Comparison of ENCODE assay signal across 13 cellular contexts in genomic region chr14:76780875-76781647, GRCh38. TPM values are rescaled to one million over a fixed set of nuclear protein-coding genes. Genes with fewer than 3 reads are reported as not detected.
DNase-seq lines count a peak whose midpoint lies in the region; ATAC-seq and TF ChIP-seq lines count a peak whose summit lies in the region.
"Had no signal": no experiment of that assay in that cellular context is flagged by ENCODE, and none has a peak within 500 bp of the region (broad histone marks: within the 10 kb centered on the region; RNA-seq: fewer than 3 reads in every experiment).

No MANE protein-coding gene starts in this region.

- peak overlapping the region in 1 of 3 donors; percentile 16 for H3K9ac ChIP-seq in skeletal muscle tissue (ENCODE audit: low read depth in 1 of 3, low read length in 3 of 3)

- peak overlapping the region; percentile 65 to 77 for H3K27ac ChIP-seq in right atrium auricular region
- H3K27ac ChIP-seq in skeletal muscle tissue (ENCODE audit: low read depth, low read length): peak overlapping the region; percentile 18
- H3K27ac ChIP-seq: colonic mucosa had no signal

- no peaks in the 10 kb centered on the region for H3K27me3 Mint-ChIP-seq in activated CD4-positive, alpha-beta T cell treated with anti-CD3 and anti-CD28 coated beads, Interleukin-2, amount 10 ng/mL, durations not matched to agents 24 days and 14 days
- no peaks in the 10 kb centered on the region for H3K27me3 Mint-ChIP-seq in activated naive CD8-positive, alpha-beta T cell treated with anti-CD3 and anti-CD28 coated beads, Interleukin-2, amount 10 ng/mL, durations not matched to agents 7 days and 5 days

- no peaks in the 10 kb centered on the region for H3K9me3 Mint-ChIP-seq in activated CD4-positive, alpha-beta T cell treated with anti-CD3 and anti-CD28 coated beads, Interleukin-2, amount 10 ng/mL, durations not matched to agents 24 days and 14 days
- no peaks in the 10 kb centered on the region for H3K9me3 Mint-ChIP-seq in activated naive CD8-positive, alpha-beta T cell treated with anti-CD3 and anti-CD28 coated beads, Interleukin-2, amount 10 ng/mL, durations not matched to agents 7 days and 5 days

- intact Hi-C loops in activated CD4-positive, alpha-beta T cell treated with anti-CD3 and anti-CD28 coated beads, Interleukin-2, amount 10 ng/mL, durations not matched to agents 24 days and 14 days (cut with micrococcal nuclease): no loop called here

- no peak overlapping the region for H3K4me3 Mint-ChIP-seq in activated CD4-positive, alpha-beta T cell treated with anti-CD3 and anti-CD28 coated beads, Interleukin-2, amount 10 ng/mL, durations not matched to agents 24 days and 14 days
- H3K4me3 Mint-ChIP-seq in activated naive CD8-positive, alpha-beta T cell treated with anti-CD3 and anti-CD28 coated beads, Interleukin-2, amount 10 ng/mL, durations not matched to agents 7 days and 5 days: no peak overlapping the region

- H3K4me3 ChIP-seq in right atrium auricular region: no peak overlapping the region
- H3K4me3 ChIP-seq in skeletal muscle tissue (ENCODE audit: low read length in 3 of 3): no peak overlapping the region
- H3K4me3 ChIP-seq: colonic mucosa had no signal

- H3K36me3 Mint-ChIP-seq in activated CD4-positive, alpha-beta T cell treated with anti-CD3 and anti-CD28 coated beads, Interleukin-2, amount 10 ng/mL, durations not matched to agents 24 days and 14 days (ENCODE audit: low read depth): peaks cover 10% of the 10 kb centered on the region
- no peaks in the 10 kb centered on the region for H3K36me3 Mint-ChIP-seq in activated naive CD8-positive, alpha-beta T cell treated with anti-CD3 and anti-CD28 coated beads, Interleukin-2, amount 10 ng/mL, durations not matched to agents 7 days and 5 days

- no peak for DNase-seq in activated CD4-positive, alpha-beta T cell treated with anti-CD3 and anti-CD28 coated beads, Interleukin-2, amount 10 ng/mL, durations not matched to agents 24 days and 14 days
- DNase-seq in activated CD4-positive, alpha-beta T cell treated with anti-CD3 and anti-CD28 coated beads, Interleukin-2, amount 50 U/mL, for 4 hours: no peak
- DNase-seq in activated naive CD8-positive, alpha-beta T cell treated with anti-CD3 and anti-CD28 coated beads, Interleukin-2, amount 10 ng/mL, durations not matched to agents 7 days and 5 days: no peak
- DNase-seq in right atrium auricular region (ENCODE audit: low spot score) (peak; percentile 61), NCI-H69 (lab: John Stamatoyannopoulos, UW) (no peak), erythroblast (lab: John Stamatoyannopoulos, UW) (no peak), GM10248 (ENCODE audit: extremely low spot score) (no peak)
- DNase-seq: colonic mucosa, DMS79, NCI-H1436 treated with DMSO at 0.1 percent for 48 hours, T-helper 9 cell had no signal

- H3K27ac Mint-ChIP-seq in activated CD4-positive, alpha-beta T cell treated with anti-CD3 and anti-CD28 coated beads, Interleukin-2, amount 10 ng/mL, durations not matched to agents 24 days and 14 days: peak overlapping the region; percentile 72
- H3K27ac Mint-ChIP-seq in activated naive CD8-positive, alpha-beta T cell treated with anti-CD3 and anti-CD28 coated beads, Interleukin-2, amount 10 ng/mL, durations not matched to agents 7 days and 5 days: peak overlapping the region; percentile 80

- POLR2A ChIA-PET in activated naive CD8-positive, alpha-beta T cell treated with anti-CD3 and anti-CD28 coated beads, Interleukin-2, amount 10 ng/mL, durations not matched to agents 7 days and 5 days (lab: Charles Lee): interaction anchor here (0.6 to 2.5 kb wide), 3 partner anchors 12 to 39 kb away, joined by 4 to 8 read pairs (median 5); partner anchors contain the start of gene ANGEL1
- POLR2A ChIA-PET in GM10248 (lab: Yijun Ruan, JAX): no interaction called here

- TF ChIP-seq POLR2A in erythroblast (IDR thresholded peaks at IDR 0.05; ENCODE audit: low read length): no peak

- H3K27me3 ChIP-seq in right atrium auricular region (no peaks in the 10 kb centered on the region), skeletal muscle tissue (ENCODE audit: control insufficient read depth in 3 of 3, insufficient read depth in 3 of 3, low read length in 3 of 3) (no peaks in the 10 kb centered on the region)
- H3K27me3 ChIP-seq: colonic mucosa had no signal

- no peak for ATAC-seq in activated naive CD8-positive, alpha-beta T cell treated with anti-CD3 and anti-CD28 coated beads, Interleukin-2, amount 10 ng/mL, durations not matched to agents 7 days and 5 days (ENCODE audit: low read depth)

- TF ChIP-seq CTCF in right atrium auricular region (IDR thresholded peaks at IDR 0.05): no peak
- TF ChIP-seq CTCF in GM10248 (IDR thresholded peaks at IDR 0.05; ENCODE audit: control extremely low read depth, extremely low read depth, low read depth, missing control alignments): no peak

- no peaks in the 10 kb centered on the region for H3K9me3 ChIP-seq in right atrium auricular region
- H3K9me3 ChIP-seq in skeletal muscle tissue (ENCODE audit: control insufficient read depth in 3 of 3, low read length in 3 of 3): no peaks in the 10 kb centered on the region
- H3K9me3 ChIP-seq: colonic mucosa had no signal

- CTCF ChIA-PET in GM10248 (lab: Yijun Ruan, JAX): interaction anchor here (8.2 to 10.4 kb wide), 2 partner anchors 12 to 70 kb away, joined by 106 to 122 read pairs; no protein-coding TSS in a partner anchor

- peaks cover 34% of the 10 kb centered on the region for H3K36me3 ChIP-seq in right atrium auricular region
- peaks cover 24 to 29% (median 26%) of the 10 kb centered on the region in 3 donors for H3K36me3 ChIP-seq in skeletal muscle tissue (ENCODE audit: control insufficient read depth in 3 of 3, insufficient read depth in 3 of 3, low read length in 3 of 3)
- H3K36me3 ChIP-seq: colonic mucosa had no signal

- H3K4me1 Mint-ChIP-seq in activated CD4-positive, alpha-beta T cell treated with anti-CD3 and anti-CD28 coated beads, Interleukin-2, amount 10 ng/mL, durations not matched to agents 24 days and 14 days: peaks cover 40% of the 10 kb centered on the region
- peaks cover 39% of the 10 kb centered on the region for H3K4me1 Mint-ChIP-seq in activated naive CD8-positive, alpha-beta T cell treated with anti-CD3 and anti-CD28 coated beads, Interleukin-2, amount 10 ng/mL, durations not matched to agents 7 days and 5 days

- H3K4me1 ChIP-seq in right atrium auricular region (peaks cover 0 to 90% of the 10 kb centered on the region in 2 donors), skeletal muscle tissue (ENCODE audit: control insufficient read depth in 3 of 3, insufficient read depth in 3 of 3, low read length in 3 of 3) (peaks cover 31 to 42% (median 34%) of the 10 kb centered on the region in 3 donors)
- H3K4me1 ChIP-seq: colonic mucosa had no signal

RNA-seq across cellular contexts. Expression of gene VASH1, which starts 19.8 kb away (rescaled TPM):
- total RNA-seq in activated CD4-positive, alpha-beta T cell treated with anti-CD3 and anti-CD28 coated beads, Interleukin-2, amount 10 ng/mL, durations not matched to agents 24 days and 14 days: 5.8 and 6.9 TPM in 2 replicates
- total RNA-seq in activated naive CD8-positive, alpha-beta T cell treated with anti-CD3 and anti-CD28 coated beads, Interleukin-2, amount 10 ng/mL, durations not matched to agents 7 days and 5 days: 1 to 10 TPM; 7.0 to 9.0 TPM
- total RNA-seq in right atrium auricular region (10 to 100 TPM; 14.3 to 26.1 TPM), skeletal muscle tissue (24.0 TPM)
- total RNA-seq: HT-29 had no signal

RNA-seq across cellular contexts. Expression of gene ANGEL1, which starts 31.6 kb away (rescaled TPM):
- total RNA-seq in activated CD4-positive, alpha-beta T cell treated with anti-CD3 and anti-CD28 coated beads, Interleukin-2, amount 10 ng/mL, durations not matched to agents 24 days and 14 days: 16.4 and 17.2 TPM in 2 replicates
- 10 to 100 TPM; 15.4 to 17.3 TPM for total RNA-seq in activated naive CD8-positive, alpha-beta T cell treated with anti-CD3 and anti-CD28 coated beads, Interleukin-2, amount 10 ng/mL, durations not matched to agents 7 days and 5 days
- total RNA-seq in right atrium auricular region (10 to 100 TPM; 19.6 to 23.6 TPM), skeletal muscle tissue (9.9 TPM)

RNA-seq across cellular contexts. Expression of gene LRRC74A, which starts 45.1 kb away (rescaled TPM):
- not detected in 2 replicates for total RNA-seq in activated CD4-positive, alpha-beta T cell treated with anti-CD3 and anti-CD28 coated beads, Interleukin-2, amount 10 ng/mL, durations not matched to agents 24 days and 14 days
- total RNA-seq in activated naive CD8-positive, alpha-beta T cell treated with anti-CD3 and anti-CD28 coated beads, Interleukin-2, amount 10 ng/mL, durations not matched to agents 7 days and 5 days: not detected
- total RNA-seq in right atrium auricular region: not detected
- total RNA-seq in skeletal muscle tissue: not detected
- total RNA-seq: colonic mucosa, HT-29 had no signal
